In the genomic region with DNA sequence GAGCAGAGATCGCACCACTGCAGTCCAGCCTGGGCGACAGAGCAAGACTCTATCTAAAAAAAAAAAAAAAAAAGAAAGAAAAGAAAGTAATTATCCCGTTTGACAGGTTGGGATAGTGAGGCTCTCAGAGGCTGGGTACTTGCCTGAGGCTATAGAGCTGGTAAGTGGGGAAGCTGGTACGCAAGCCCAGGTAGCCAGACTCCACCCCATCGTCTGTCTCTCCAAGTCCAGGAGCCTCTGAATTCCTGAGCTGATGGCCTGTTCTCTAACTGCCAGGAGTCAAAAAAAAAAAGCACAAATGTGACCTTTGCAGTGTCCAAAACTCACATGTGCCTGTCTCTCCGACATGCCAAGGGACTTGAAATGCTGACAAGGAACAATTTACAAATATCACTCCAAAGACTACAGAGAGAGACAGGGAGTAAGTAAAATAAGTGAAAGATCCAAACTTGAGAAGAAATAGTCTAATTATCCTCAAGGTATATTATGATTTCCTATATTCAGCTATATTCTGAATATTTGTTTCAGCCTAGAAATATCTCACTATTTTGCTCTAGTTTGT, we compare ENCODE assay signal across 20 cellular contexts.
"Had no signal": no experiment of that assay in that cellular context is flagged by ENCODE, and none has a peak within 500 bp of the region (broad histone marks: within the 10 kb centered on the region; RNA-seq: fewer than 3 reads in every experiment).

No MANE protein-coding gene starts in this region.

- ATAC-seq: effector memory CD8-positive, alpha-beta T cell; gastroesophageal sphincter; left cardiac atrium; natural killer cell; stimulated activated effector memory CD8-positive, alpha-beta T cell treated with anti-CD3 and anti-CD28 coated beads, Interleukin-12 subunit alpha, Interleukin-12 subunit beta, amount 100 ng/mL, for 72 hours; stimulated activated naive CD8-positive, alpha-beta T cell treated with anti-CD3 and anti-CD28 coated beads, Interleukin-15, Interleukin-2, amounts not matched to agents 100 U/mL and 50 U/mL, for 24 hours; upper lobe of right lung had no signal

- H3K27ac ChIP-seq: epithelial cell of prostate, gastroesophageal sphincter, suprapubic skin, tibial artery, upper lobe of right lung, vagina had no signal

- H3K4me1 ChIP-seq: upper lobe of right lung had no signal

- H3K27me3 ChIP-seq: esophagus squamous epithelium, gastroesophageal sphincter, suprapubic skin, tibial artery, upper lobe of right lung, vagina had no signal

- DNase-seq: effector memory CD8-positive, alpha-beta T cell; esophagus squamous epithelium; foreskin fibroblast; immature natural killer cell; kidney; left cardiac atrium; mammary epithelial cell; natural killer cell; posterior cingulate gyrus; small intestine; stimulated activated CD4-positive, alpha-beta T cell treated with anti-CD3 and anti-CD28 coated beads, Interleukin-4, amount 100 ng/mL, for 1 hour; stimulated activated CD8-positive, alpha-beta memory T cell treated with anti-CD3 and anti-CD28 coated beads, Interleukin-4, amount 100 ng/mL, for 48 hours; stimulated activated naive CD8-positive, alpha-beta T cell treated with anti-CD3 and anti-CD28 coated beads, Interleukin-15, Interleukin-2, amounts not matched to agents 100 U/mL and 50 U/mL, for 24 hours; tibial artery; upper lobe of right lung had no signal

- H3K36me3 ChIP-seq: esophagus squamous epithelium, gastroesophageal sphincter, suprapubic skin, tibial artery, upper lobe of right lung, vagina had no signal

- H3K9me3 ChIP-seq: esophagus squamous epithelium, gastroesophageal sphincter, suprapubic skin, tibial artery, upper lobe of right lung, vagina had no signal

- H3K4me3 ChIP-seq: esophagus squamous epithelium, gastroesophageal sphincter, suprapubic skin, tibial artery, upper lobe of right lung, vagina had no signal
